ENCODE assay signal across 8 cellular contexts in the genomic region with DNA sequence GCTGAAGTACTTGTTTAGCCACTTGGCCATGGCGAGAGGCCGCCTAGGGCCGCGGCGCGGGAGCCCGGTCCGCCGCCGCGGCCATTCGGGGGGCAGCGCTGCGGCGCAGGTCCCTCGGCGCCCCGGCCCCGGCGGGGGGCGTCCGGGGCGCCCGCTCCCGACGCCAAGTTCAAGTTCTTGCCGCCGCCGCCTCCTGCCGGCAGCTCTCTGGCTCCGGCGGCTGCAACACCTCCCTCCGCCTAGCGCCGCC. TPM values are rescaled to one million over a fixed set of nuclear protein-coding genes. Genes with fewer than 3 reads are reported as not detected.
A peak's percentile ranks its signal among the peaks of the same experiment; 100 is the strongest.
DNase-seq lines count a peak whose midpoint lies in the region; ATAC-seq and TF ChIP-seq lines count a peak whose summit lies in the region.

No MANE protein-coding gene starts in this region.

- H3K27me3 Mint-ChIP-seq in neural progenitor cell (ENCODE audit: insufficient read depth, low read depth): peaks cover 36% of the 10 kb centered on the region

- peaks cover 3% of the 10 kb centered on the region for H3K36me3 Mint-ChIP-seq in neural progenitor cell

- no peak overlapping the region for H2AFZ ChIP-seq in neural progenitor cell (replicated peaks)

- DNase-seq in GM12865 (ENCODE audit: low read depth) (peak; percentile 67), LNCaP clone FGC (ENCODE audit: low read depth) (no peak), fibroblast of pulmonary artery (ENCODE audit: low read depth) (peak; percentile 59), neural progenitor cell (ENCODE audit: low spot score) (no peak), NCI-H2029 treated with DMSO at 0.1 percent for 48 hours (lab: John Stamatoyannopoulos, UW) (no peak), NCI-H2107 treated with DMSO at 0.1 percent for 48 hours (lab: John Stamatoyannopoulos, UW; ENCODE audit: unreplicated experiment) (no peak)
- DNase-seq in activated T-cell treated with anti-CD3 and anti-CD28 coated beads, Interleukin-2, amount 50 U/mL, for 1 hour: peak; percentile 65

- H3K4me1 ChIP-seq in neural progenitor cell: peaks cover 33% of the 10 kb centered on the region

- H4K20me1 ChIP-seq in neural progenitor cell (ENCODE audit: low read depth): peaks cover 24% of the 10 kb centered on the region

- peak overlapping the region; percentile 97 for H3K4me2 ChIP-seq in neural progenitor cell

- peaks cover 42% of the 10 kb centered on the region for H3K4me1 Mint-ChIP-seq in neural progenitor cell

- no peaks in the 10 kb centered on the region for H3K79me2 ChIP-seq in neural progenitor cell (ENCODE audit: low read depth)

- TF ChIP-seq CTCF in GM12865 (IDR thresholded peaks at IDR 0.05; ENCODE audit: insufficient read depth, low read depth, low read length, missing control alignments) (peak; percentile 46), LNCaP clone FGC (IDR thresholded peaks at IDR 0.05; ENCODE audit: control insufficient read depth, extremely low read depth, insufficient read depth) (peak; percentile 57), fibroblast of pulmonary artery (IDR thresholded peaks at IDR 0.05; ENCODE audit: low read length, missing control alignments) (peak; percentile 23), neural progenitor cell (IDR thresholded peaks at IDR 0.05) (no peak)

- H3K36me3 ChIP-seq in neural progenitor cell: no peaks in the 10 kb centered on the region

- H3K27ac Mint-ChIP-seq in neural progenitor cell: no peak overlapping the region

- peak overlapping the region; percentile 52 for H3K4me3 ChIP-seq in GM12865 (ENCODE audit: low read depth, low read length)
- peak overlapping the region; percentile 64 for H3K4me3 ChIP-seq in LNCaP clone FGC (ENCODE audit: low read depth, low read length)
- H3K4me3 ChIP-seq in fibroblast of pulmonary artery (replicated peaks; ENCODE audit: low read depth, low read length): peak overlapping the region; percentile 90
- peak overlapping the region; percentile 79 for H3K4me3 ChIP-seq in neural progenitor cell

- H3K9me3 ChIP-seq in neural progenitor cell (ENCODE audit: low read depth): no peaks in the 10 kb centered on the region

- ATAC-seq in GM21786 (IDR thresholded peaks at IDR 0.05; ENCODE audit: unreplicated experiment): peak; percentile 28

- H3K27me3 ChIP-seq in neural progenitor cell: peaks cover 59% of the 10 kb centered on the region

- peaks cover 30% of the 10 kb centered on the region for H3F3A ChIP-seq in neural progenitor cell (ENCODE audit: low read depth)

- no peak overlapping the region for H3K9ac ChIP-seq in neural progenitor cell

- H3K4me3 Mint-ChIP-seq in neural progenitor cell: peak overlapping the region; percentile 75

- no peak overlapping the region for H3K27ac ChIP-seq in neural progenitor cell

- H3K9me3 Mint-ChIP-seq in neural progenitor cell: no peaks in the 10 kb centered on the region

RNA-seq across cellular contexts. Expression of a gene that starts 0.5 kb away (rescaled TPM):
- total RNA-seq in neural progenitor cell (ENCODE audit: low replicate concordance): 1.1 and 4.1 TPM in 2 replicates

Comparison
In these comparisons a context has a peak if more than half of its experiments do, and no peak if none do; other contexts are left out.
1. DNase-seq: peak in GM12865 (single experiment), activated T-cell treated with anti-CD3 and anti-CD28 coated beads, Interleukin-2, amount 50 U/mL, for 1 hour (single experiment) and fibroblast of pulmonary artery (single experiment); none in LNCaP clone FGC (single experiment), neural progenitor cell (single experiment), NCI-H2029 treated with DMSO at 0.1 percent for 48 hours (single experiment) and NCI-H2107 treated with DMSO at 0.1 percent for 48 hours (single experiment).
2. Peak in every context shown above with its lines, with median percentiles within 50 percentile points of each other: H3K4me3 ChIP-seq.